Comparison of ENCODE assay signal across 13 cellular contexts in genomic region chr19:10899171-10899653, GRCh38. TPM values are rescaled to one million over a fixed set of nuclear protein-coding genes. Genes with fewer than 3 reads are reported as not detected.
DNase-seq lines count a peak whose midpoint lies in the region; ATAC-seq, FAIRE-seq and TF ChIP-seq lines count a peak whose summit lies in the region.
"Had no signal": no experiment of that assay in that cellular context is flagged by ENCODE, and none has a peak within 500 bp of the region (broad histone marks: within the 10 kb centered on the region; RNA-seq: fewer than 3 reads in every experiment).

No MANE protein-coding gene starts in this region.

- H3K4me1 ChIP-seq in K562 (replicated peaks in 1 of 2; ENCODE audit: control insufficient read depth in 2 of 2, insufficient read depth in 2 of 2, low read length in 2 of 2), result peaks cover 0 to 34% of the 10 kb centered on the region in 2 experiments; a peak in 2 of 5 replicates
- H3K4me1 ChIP-seq in left lung, result peaks cover 6 to 10% of the 10 kb centered on the region in 2 donors
- peaks cover 28% of the 10 kb centered on the region for H3K4me1 ChIP-seq in testis

- intact Hi-C loops in K562 (cut with micrococcal nuclease) (no loop called here), left lung (cut with DNase I) (no loop called here), testis (cut with DNase I; ENCODE audit: low total_unique reads) (no loop called here)

- peaks cover 51% of the 10 kb centered on the region for H3K79me2 ChIP-seq in K562 (ENCODE audit: control insufficient read depth, insufficient read depth, low read length)

- no peak for TF ChIP-seq EP300 in K562 (IDR thresholded peaks at IDR 0.05; ENCODE audit: low read length)

- H3K9ac ChIP-seq in K562 (ENCODE audit: insufficient read depth in 1 of 2, low read depth in 2 of 2, low read length in 2 of 2), result peak overlapping the region in 1 of 2 experiments; percentile 85; a peak in 2 of 4 replicates

- 79% methylated on average over 5 of the region's 9 CpGs for WGBS in K562 (ENCODE audit: insufficient coverage, low coverage, missing lambda C conversion rate)
- 73 to 95% methylated on average over 2 to 5 of the region's 9 CpGs for WGBS in testis, 2 donors

- TF ChIP-seq CTCF in K562 (IDR thresholded peaks at IDR 0.05 in 2 of 3, conservative IDR thresholded peaks at IDR 0.05 in 1 of 3; ENCODE audit: insufficient read depth in 2 of 3, low read depth in 1 of 3, low read length in 3 of 3) (no peak), left lung (IDR thresholded peaks at IDR 0.05) (no peak), testis (IDR thresholded peaks at IDR 0.05) (no peak)

- H4K20me1 ChIP-seq in K562 (replicated peaks; ENCODE audit: control insufficient read depth, insufficient read depth, low read length), result peaks cover 9% of the 10 kb centered on the region; the same call in 1 of the 2 replicates

- BruUV-seq in K562 (replicated peaks; lab: Mats Ljungman, UMichigan), result no TSS peak

- DNase-seq in DMS 273 (lab: John Stamatoyannopoulos, UW; ENCODE audit: unreplicated experiment) (peak; percentile 73), DMS 273 treated with DMSO at 0.1 percent for 48 hours (lab: John Stamatoyannopoulos, UW) (no peak), K562 (ENCODE audit: extremely low read depth in 1 of 4, low spot score in 3 of 4) (no peak), left lung (peak; percentile 57 to 82), testis (peak; percentile 33)
- DNase-seq: activated T-cell treated with anti-CD3 and anti-CD28 coated beads for 4 hours, GDM1, NCI-H526 treated with DMSO at 0.1 percent for 48 hours had no signal

- H3K27me3 ChIP-seq in K562 (ENCODE audit: control insufficient read depth in 2 of 2, insufficient read depth in 2 of 2, low read length in 2 of 2) (no peaks in the 10 kb centered on the region), left lung (no peaks in the 10 kb centered on the region), testis (no peaks in the 10 kb centered on the region)
- H3K27me3 ChIP-seq: neutrophil had no signal

- H3K27ac ChIP-seq in K562 (ENCODE audit: extremely low read depth, low read depth, low read length) (no peak overlapping the region), left lung (peak overlapping the region in 1 of 2 donors; percentile 18), testis (peak overlapping the region in 1 of 2 donors; percentile 30)
- H3K27ac ChIP-seq: neutrophil had no signal

- POLR2A ChIA-PET in K562 (lab: Yijun Ruan, JAX), result interaction anchor here (0.8 to 1.3 kb wide), 4 partner anchors 11 to 20 kb away, joined by 3 to 7 read pairs (median 4); no protein-coding TSS in a partner anchor

- CTCF ChIA-PET in K562 (lab: Yijun Ruan, JAX; ENCODE audit: low intra/inter-chr PET ratio), result no interaction called here

- no peak for ATAC-seq in K562
- ATAC-seq in left lung, result peak; percentile 91
- no peak for ATAC-seq in GM18858 (IDR thresholded peaks at IDR 0.05; ENCODE audit: unreplicated experiment)
- ATAC-seq in GM21786 (IDR thresholded peaks at IDR 0.05; ENCODE audit: unreplicated experiment), result no peak
- ATAC-seq in HG02623 (IDR thresholded peaks at IDR 0.05; ENCODE audit: unreplicated experiment), result no peak

- H2AFZ ChIP-seq in K562 (ENCODE audit: low read depth, low read length), result no peak overlapping the region

- FAIRE-seq in K562 (lab: Jason Lieb, UNC), result no peak

- H3K9me1 ChIP-seq in K562 (ENCODE audit: control insufficient read depth, insufficient read depth, low read length), result no peaks in the 10 kb centered on the region

- TF ChIP-seq RAD21 in K562 (CRISPR knock-in tag; conservative IDR thresholded peaks at IDR 0.05 in 1 of 2, IDR thresholded peaks at IDR 0.05 in 1 of 2), result no peak

- no peak overlapping the region for H3K4me2 ChIP-seq in K562 (ENCODE audit: insufficient read depth, low read length)

- TF ChIP-seq POLR2A in K562 (conservative IDR thresholded peaks at IDR 0.05) (no peak), testis (IDR thresholded peaks at IDR 0.05) (no peak)

- no peak overlapping the region for H3K4me3 ChIP-seq in K562
- H3K4me3 ChIP-seq in left lung, result no peak overlapping the region
- no peak overlapping the region for H3K4me3 ChIP-seq in testis

- H3K36me3 ChIP-seq in K562 (ENCODE audit: control insufficient read depth, insufficient read depth, low read length), result peaks cover 14% of the 10 kb centered on the region; the same call in 2 of the 3 replicates
- H3K36me3 ChIP-seq in left lung, result no peaks in the 10 kb centered on the region
- no peaks in the 10 kb centered on the region for H3K36me3 ChIP-seq in testis (ENCODE audit: low read depth, missing control alignments)
- H3K36me3 ChIP-seq: neutrophil had no signal

- in situ Hi-C loops in K562 (cut with MboI), result no loop called here

- H3K9me3 ChIP-seq in K562 (replicated peaks; ENCODE audit: control insufficient read depth, insufficient read depth, low read depth, low read length), result no peaks in the 10 kb centered on the region
- peaks cover 0 to 2% of the 10 kb centered on the region in 2 donors for H3K9me3 ChIP-seq in left lung
- no peaks in the 10 kb centered on the region for H3K9me3 ChIP-seq in testis
- H3K9me3 ChIP-seq: neutrophil had no signal

RNA-seq across cellular contexts. Expression of gene CARM1, which starts 27.9 kb away (rescaled TPM):
- 50.4 and 92.7 TPM in 2 replicates for total RNA-seq in K562 (2011; cell fraction: chromatin; rRNA removed; ENCODE audit: low replicate concordance)
- 57.5 and 60.4 TPM in 2 replicates for total RNA-seq in K562 (2011; cell fraction: nucleolus; rRNA removed)
- total RNA-seq in K562 (2011; cell fraction: nucleoplasm; rRNA removed), result 52.4 and 52.6 TPM in 2 replicates
- total RNA-seq in K562 (2014; rRNA removed), result 31.9 and 41.8 TPM in 2 replicates
- 14.1 and 18.6 TPM in 2 replicates for total RNA-seq in K562 (2014; rRNA removed; fragmentation: Illumina TruSeq; extraction: Trizol)
- total RNA-seq in K562 (2015; rRNA removed; fragmentation: Illumina TruSeq; extraction: Trizol), result 25.2 and 27.1 TPM in 2 replicates
- 86.0 and 86.3 TPM in 2 replicates for total RNA-seq in K562 (2021)
- 29.7 and 54.8 TPM in 2 replicates for polyA plus RNA-seq in K562 (2011; rRNA removed)
- 39.1 and 73.7 TPM in 2 replicates for polyA plus RNA-seq in K562 (2011; cell fraction: cytosol; rRNA removed)
- polyA plus RNA-seq in K562 (2011; cell fraction: nucleus; rRNA removed), result 61.7 and 77.2 TPM in 2 replicates
- polyA plus RNA-seq in K562 (2012), result 54.2 and 71.7 TPM in 2 replicates
- polyA plus RNA-seq in K562 (2014; fragmentation: Illumina TruSeq; extraction: Trizol), result 59.8 and 73.9 TPM in 2 replicates
- under 1 TPM; 0.36 to 0.65 TPM for polyA plus RNA-seq in K562 (2014; fragmentation: Nextera tagmentation; extraction: Ambion mirVana)
- polyA plus RNA-seq in K562 (2014; rRNA removed), result 49.1 and 56.5 TPM in 2 replicates
- polyA minus RNA-seq in K562 (2011; rRNA and poly(A)+ RNA removed), result 20.6 and 23.7 TPM in 2 replicates
- 32.6 and 45.6 TPM in 2 replicates for polyA minus RNA-seq in K562 (2011; cell fraction: cytosol; rRNA and poly(A)+ RNA removed)
- 13.1 and 18.4 TPM in 2 replicates for polyA minus RNA-seq in K562 (2011; cell fraction: nucleus; rRNA and poly(A)+ RNA removed)
- total RNA-seq in left lung, result 10 to 100 TPM; 34.4 to 37.1 TPM
- total RNA-seq in testis, result 10 to 100 TPM; 79.5 to 82.4 TPM
- polyA plus RNA-seq in testis (ENCODE audit: insufficient read depth, low read depth, low replicate concordance), result 110 TPM

RNA-seq across cellular contexts. Expression of gene YIPF2, which starts 29.2 kb away (rescaled TPM):
- 41.8 and 150 TPM in 2 replicates for total RNA-seq in K562 (2011; cell fraction: chromatin; rRNA removed; ENCODE audit: low replicate concordance)
- total RNA-seq in K562 (2011; cell fraction: nucleolus; rRNA removed), result 200 and 225 TPM in 2 replicates
- total RNA-seq in K562 (2011; cell fraction: nucleoplasm; rRNA removed), result 96.4 and 107 TPM in 2 replicates
- total RNA-seq in K562 (2014; rRNA removed), result 65.2 and 80.4 TPM in 2 replicates
- 10.3 and 12.1 TPM in 2 replicates for total RNA-seq in K562 (2014; rRNA removed; fragmentation: Illumina TruSeq; extraction: Trizol)
- 31.6 and 32.5 TPM in 2 replicates for total RNA-seq in K562 (2015; rRNA removed; fragmentation: Illumina TruSeq; extraction: Trizol)
- 51.6 and 56.3 TPM in 2 replicates for total RNA-seq in K562 (2021)
- 40.5 and 69.1 TPM in 2 replicates for polyA plus RNA-seq in K562 (2011; rRNA removed)
- 114 and 210 TPM in 2 replicates for polyA plus RNA-seq in K562 (2011; cell fraction: cytosol; rRNA removed)
- polyA plus RNA-seq in K562 (2011; cell fraction: nucleus; rRNA removed), result 175 and 177 TPM in 2 replicates
- 41.2 and 77.2 TPM in 2 replicates for polyA plus RNA-seq in K562 (2012)
- polyA plus RNA-seq in K562 (2014; fragmentation: Illumina TruSeq; extraction: Trizol), result 20.4 and 44.1 TPM in 2 replicates
- polyA plus RNA-seq in K562 (2014; fragmentation: Nextera tagmentation; extraction: Ambion mirVana), result 1 to 10 TPM; 1.3 to 2.2 TPM
- polyA plus RNA-seq in K562 (2014; rRNA removed), result 64.3 and 74.2 TPM in 2 replicates
- polyA minus RNA-seq in K562 (2011; rRNA and poly(A)+ RNA removed), result 15.6 and 19.6 TPM in 2 replicates
- polyA minus RNA-seq in K562 (2011; cell fraction: cytosol; rRNA and poly(A)+ RNA removed), result 56.2 and 63.8 TPM in 2 replicates
- 26.0 and 30.7 TPM in 2 replicates for polyA minus RNA-seq in K562 (2011; cell fraction: nucleus; rRNA and poly(A)+ RNA removed)
- 10 to 100 TPM; 68.4 to 77.6 TPM for total RNA-seq in left lung
- total RNA-seq in testis, result 100 to 1,000 TPM in 1 of 2 donors, 10 to 100 TPM in 1; 95.3 to 106 TPM
- polyA plus RNA-seq in testis (ENCODE audit: insufficient read depth, low read depth, low replicate concordance), result 143 TPM

RNA-seq across cellular contexts. Expression of gene TIMM29, which starts 29.4 kb away (rescaled TPM):
- total RNA-seq in K562 (2011; cell fraction: chromatin; rRNA removed; ENCODE audit: low replicate concordance), result 9.9 and 25.8 TPM in 2 replicates
- 30.1 and 31.0 TPM in 2 replicates for total RNA-seq in K562 (2011; cell fraction: nucleolus; rRNA removed)
- 14.4 and 15.4 TPM in 2 replicates for total RNA-seq in K562 (2011; cell fraction: nucleoplasm; rRNA removed)
- total RNA-seq in K562 (2014; rRNA removed), result 29.4 and 32.7 TPM in 2 replicates
- total RNA-seq in K562 (2014; rRNA removed; fragmentation: Illumina TruSeq; extraction: Trizol), result 18.5 and 19.9 TPM in 2 replicates
- 20.2 and 20.7 TPM in 2 replicates for total RNA-seq in K562 (2015; rRNA removed; fragmentation: Illumina TruSeq; extraction: Trizol)
- 23.8 and 24.7 TPM in 2 replicates for total RNA-seq in K562 (2021)
- 11.0 and 13.2 TPM in 2 replicates for polyA plus RNA-seq in K562 (2011; rRNA removed)
- polyA plus RNA-seq in K562 (2011; cell fraction: cytosol; rRNA removed), result 10.3 and 20.8 TPM in 2 replicates
- polyA plus RNA-seq in K562 (2011; cell fraction: nucleus; rRNA removed), result 7.8 and 11.2 TPM in 2 replicates
- polyA plus RNA-seq in K562 (2012), result 17.4 and 20.2 TPM in 2 replicates
- polyA plus RNA-seq in K562 (2014; fragmentation: Illumina TruSeq; extraction: Trizol), result 13.8 and 13.9 TPM in 2 replicates
- 1 to 10 TPM; 2.4 to 3.2 TPM for polyA plus RNA-seq in K562 (2014; fragmentation: Nextera tagmentation; extraction: Ambion mirVana)
- 16.3 and 17.5 TPM in 2 replicates for polyA plus RNA-seq in K562 (2014; rRNA removed)
- 2.6 and 2.9 TPM in 2 replicates for polyA minus RNA-seq in K562 (2011; rRNA and poly(A)+ RNA removed)
- 4.8 and 6.6 TPM in 2 replicates for polyA minus RNA-seq in K562 (2011; cell fraction: cytosol; rRNA and poly(A)+ RNA removed)
- 5.7 and 7.8 TPM in 2 replicates for polyA minus RNA-seq in K562 (2011; cell fraction: nucleus; rRNA and poly(A)+ RNA removed)
- total RNA-seq in left lung, result 10 to 100 TPM; 18.8 to 19.5 TPM
- total RNA-seq in testis, result 10 to 100 TPM; 40.9 to 45.7 TPM
- 20.2 TPM for polyA plus RNA-seq in testis (ENCODE audit: insufficient read depth, low read depth, low replicate concordance)

RNA-seq across cellular contexts. Expression of gene C19orf38, which starts 51.0 kb away (rescaled TPM):
- total RNA-seq in K562 (2011; cell fraction: chromatin; rRNA removed; ENCODE audit: low replicate concordance), result 0.83 TPM in 1 of 2 replicates, not detected in the other
- 0.50 TPM in 1 of 2 replicates, not detected in the other for total RNA-seq in K562 (2011; cell fraction: nucleolus; rRNA removed)
- total RNA-seq in K562 (2011; cell fraction: nucleoplasm; rRNA removed), result not detected in 2 replicates
- total RNA-seq in K562 (2014; rRNA removed), result 0.16 TPM in 1 of 2 replicates, not detected in the other
- not detected in 2 replicates for total RNA-seq in K562 (2014; rRNA removed; fragmentation: Illumina TruSeq; extraction: Trizol)
- total RNA-seq in K562 (2015; rRNA removed; fragmentation: Illumina TruSeq; extraction: Trizol), result not detected in 2 replicates
- total RNA-seq in K562 (2021), result 0.18 and 0.29 TPM in 2 replicates
- polyA plus RNA-seq in K562 (2011; rRNA removed), result 0.14 and 0.31 TPM in 2 replicates
- 0.19 and 0.22 TPM in 2 replicates for polyA plus RNA-seq in K562 (2011; cell fraction: cytosol; rRNA removed)
- 0.10 and 0.34 TPM in 2 replicates for polyA plus RNA-seq in K562 (2011; cell fraction: nucleus; rRNA removed)
- 0.27 and 0.40 TPM in 2 replicates for polyA plus RNA-seq in K562 (2012)
- not detected in 2 replicates for polyA plus RNA-seq in K562 (2014; fragmentation: Illumina TruSeq; extraction: Trizol)
- not detected for polyA plus RNA-seq in K562 (2014; fragmentation: Nextera tagmentation; extraction: Ambion mirVana)
- polyA plus RNA-seq in K562 (2014; rRNA removed), result 0.53 TPM in 1 of 2 replicates, not detected in the other
- not detected in 2 replicates for polyA minus RNA-seq in K562 (2011; rRNA and poly(A)+ RNA removed)
- polyA minus RNA-seq in K562 (2011; cell fraction: cytosol; rRNA and poly(A)+ RNA removed), result not detected in 2 replicates
- 0.27 and 0.56 TPM in 2 replicates for polyA minus RNA-seq in K562 (2011; cell fraction: nucleus; rRNA and poly(A)+ RNA removed)
- 10 to 100 TPM in 1 of 2 donors, 1 to 10 TPM in 1; 3.2 to 11.8 TPM for total RNA-seq in left lung
- total RNA-seq in testis, result 10 to 100 TPM; 17.4 to 21.0 TPM
- polyA plus RNA-seq in testis (ENCODE audit: insufficient read depth, low read depth, low replicate concordance), result 19.3 TPM
- total RNA-seq: HT1080 had no signal

Comparison
In these comparisons a context has a peak if more than half of its experiments do, and no peak if none do; other contexts are left out.
1. DNase-seq: peak in DMS 273 (single experiment), left lung (2 of 2) and testis (single experiment); none in DMS 273 treated with DMSO at 0.1 percent for 48 hours (single experiment) and K562 (0 of 4).